15 cellular contexts compared by ENCODE assay signal in the genomic region with DNA sequence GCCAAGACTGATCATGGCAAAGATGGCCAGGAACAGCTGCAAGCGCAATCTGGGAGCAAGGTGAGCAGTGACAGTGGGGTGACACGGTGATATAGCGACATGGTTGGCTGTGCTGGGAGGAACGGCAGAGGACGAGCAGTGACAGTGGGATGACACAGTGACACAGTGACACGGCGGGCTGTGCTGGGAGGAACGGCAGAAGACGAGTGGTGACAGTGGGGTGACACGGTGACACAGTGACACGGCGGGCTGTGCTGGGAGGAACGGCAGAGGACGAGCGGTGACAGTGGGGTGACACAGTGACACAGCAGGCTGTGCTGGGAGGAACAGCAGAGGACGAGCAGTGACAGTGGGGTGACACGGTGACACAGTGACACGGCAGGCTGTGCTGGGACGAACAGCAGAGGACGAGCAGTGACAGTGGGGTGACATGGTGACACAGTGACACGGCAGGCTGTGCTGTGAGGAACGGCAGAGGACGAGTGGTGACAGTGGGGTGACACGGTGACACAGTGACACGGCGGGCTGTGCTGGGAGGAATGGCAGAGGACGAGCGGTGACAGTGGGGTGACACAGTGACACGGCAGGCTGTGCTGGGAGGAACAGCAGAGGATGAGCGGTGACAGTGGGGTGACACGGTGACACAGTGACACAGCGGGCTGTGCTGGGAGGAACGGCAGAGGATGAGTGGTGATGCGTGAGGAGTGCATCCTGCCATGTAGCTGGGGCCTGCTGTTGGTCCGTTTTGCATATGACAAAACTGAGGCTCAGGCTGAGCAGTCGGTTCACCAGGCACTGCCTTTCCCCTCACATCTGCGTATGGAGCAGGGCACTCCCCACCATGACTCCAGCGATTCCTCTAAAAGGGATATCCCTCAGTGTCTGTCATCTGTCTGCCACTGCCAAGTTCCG. TPM values are rescaled to one million over a fixed set of nuclear protein-coding genes. Genes with fewer than 3 reads are reported as not detected.
A peak's percentile ranks its signal among the peaks of the same experiment; 100 is the strongest.
DNase-seq lines count a peak whose midpoint lies in the region; ATAC-seq and TF ChIP-seq lines count a peak whose summit lies in the region.
"Had no signal": no experiment of that assay in that cellular context is flagged by ENCODE, and none has a peak within 500 bp of the region (broad histone marks: within the 10 kb centered on the region; RNA-seq: fewer than 3 reads in every experiment).

No MANE protein-coding gene starts in this region.

- TF ChIP-seq CTCF in natural killer cell (IDR thresholded peaks at IDR 0.05) (no peak), chondrocyte (IDR thresholded peaks at IDR 0.05) (no peak)

- no peak overlapping the region for H3K4me3 Mint-ChIP-seq in activated naive CD4-positive, alpha-beta T cell treated with anti-CD3 and anti-CD28 coated beads, Interleukin-2, amount 10 ng/mL, durations not matched to agents 7 days and 5 days
- H3K4me3 Mint-ChIP-seq in activated naive CD8-positive, alpha-beta T cell = peak overlapping the region; percentile 58
- H3K4me3 Mint-ChIP-seq in natural killer cell = no peak overlapping the region
- no peak overlapping the region for H3K4me3 Mint-ChIP-seq in chondrocyte (ENCODE audit: unreplicated experiment)

- H3K9me3 Mint-ChIP-seq in activated naive CD4-positive, alpha-beta T cell treated with anti-CD3 and anti-CD28 coated beads, Interleukin-2, amount 10 ng/mL, durations not matched to agents 7 days and 5 days = no peaks in the 10 kb centered on the region
- H3K9me3 Mint-ChIP-seq in activated naive CD8-positive, alpha-beta T cell (ENCODE audit: low read depth) = no peaks in the 10 kb centered on the region
- H3K9me3 Mint-ChIP-seq in natural killer cell (no peaks in the 10 kb centered on the region), chondrocyte (ENCODE audit: low read depth) (peaks cover 14% of the 10 kb centered on the region)

- intact Hi-C loops in natural killer cell (cut with micrococcal nuclease) = no loop called here

- peaks cover 13% of the 10 kb centered on the region for H3K4me1 Mint-ChIP-seq in activated naive CD4-positive, alpha-beta T cell treated with anti-CD3 and anti-CD28 coated beads, Interleukin-2, amount 10 ng/mL, durations not matched to agents 7 days and 5 days
- H3K4me1 Mint-ChIP-seq in activated naive CD8-positive, alpha-beta T cell (ENCODE audit: low read depth) = peaks cover 45% of the 10 kb centered on the region
- H3K4me1 Mint-ChIP-seq in natural killer cell (peaks cover 6 to 20% of the 10 kb centered on the region in 2 donors), chondrocyte (ENCODE audit: low read depth) (no peaks in the 10 kb centered on the region)

- peaks cover 24% of the 10 kb centered on the region for H3K27me3 Mint-ChIP-seq in activated naive CD4-positive, alpha-beta T cell treated with anti-CD3 and anti-CD28 coated beads, Interleukin-2, amount 10 ng/mL, durations not matched to agents 7 days and 5 days
- no peaks in the 10 kb centered on the region for H3K27me3 Mint-ChIP-seq in activated naive CD8-positive, alpha-beta T cell
- H3K27me3 Mint-ChIP-seq in natural killer cell (ENCODE audit: low read depth in 2 of 2) = no peaks in the 10 kb centered on the region
- H3K27me3 Mint-ChIP-seq in chondrocyte (ENCODE audit: low read depth) = peaks cover 8% of the 10 kb centered on the region

- no peaks in the 10 kb centered on the region for H3K36me3 Mint-ChIP-seq in activated naive CD4-positive, alpha-beta T cell treated with anti-CD3 and anti-CD28 coated beads, Interleukin-2, amount 10 ng/mL, durations not matched to agents 7 days and 5 days
- H3K36me3 Mint-ChIP-seq in activated naive CD8-positive, alpha-beta T cell = peaks cover 2% of the 10 kb centered on the region
- peaks cover 5% of the 10 kb centered on the region for H3K36me3 Mint-ChIP-seq in natural killer cell
- peaks cover 13% of the 10 kb centered on the region for H3K36me3 Mint-ChIP-seq in chondrocyte (ENCODE audit: low read depth)

- CTCF ChIA-PET in activated naive CD4-positive, alpha-beta T cell treated with anti-CD3 and anti-CD28 coated beads, Interleukin-2, amount 10 ng/mL, durations not matched to agents 7 days and 5 days (lab: Charles Lee) = no interaction called here

- no peak for DNase-seq in activated naive CD4-positive, alpha-beta T cell treated with anti-CD3 and anti-CD28 coated beads, Interleukin-2, amount 10 ng/mL, durations not matched to agents 7 days and 5 days
- DNase-seq in activated naive CD4-positive, alpha-beta T cell treated with Interleukin-2 at 50 U/mL for 16 hours = no peak
- no peak for DNase-seq in natural killer cell
- DNase-seq in SKM-1 (lab: John Stamatoyannopoulos, UW; ENCODE audit: unreplicated experiment) = no peak
- DNase-seq in SKM-1 treated with dmso at 0.1 percent for 144 hours (lab: John Stamatoyannopoulos, UW; ENCODE audit: unreplicated experiment) = no peak
- DNase-seq in chondrocyte (ENCODE audit: low spot score) = no peak
- DNase-seq: amygdala, colonic mucosa, KG1, left ventricle myocardium superior, NCI-H526, T-helper 1 cell, thyroid gland had no signal

- ATAC-seq in natural killer cell (no peak), HG02885 (IDR thresholded peaks at IDR 0.05; ENCODE audit: poor library complexity, unreplicated experiment) (no peak)

- peak overlapping the region; percentile 60 for H3K27ac Mint-ChIP-seq in activated naive CD4-positive, alpha-beta T cell treated with anti-CD3 and anti-CD28 coated beads, Interleukin-2, amount 10 ng/mL, durations not matched to agents 7 days and 5 days
- H3K27ac Mint-ChIP-seq in activated naive CD8-positive, alpha-beta T cell = peak overlapping the region; percentile 37
- H3K27ac Mint-ChIP-seq in natural killer cell (peak overlapping the region; percentile 41 to 65), chondrocyte (ENCODE audit: unreplicated experiment) (no peak overlapping the region)

RNA-seq across cellular contexts. Expression of a gene that starts 36.0 kb away (rescaled TPM):
- total RNA-seq in natural killer cell (100 to 1,000 TPM; 141 to 172 (median 166) TPM), chondrocyte (80.3 to 114 TPM (median 82.7 TPM) in 3 replicates)

RNA-seq across cellular contexts. Expression of a gene that starts 55.9 kb away (rescaled TPM):
- total RNA-seq in natural killer cell (10 to 100 TPM; 38.0 to 50.3 (median 49.4) TPM), chondrocyte (8.6 to 12.5 TPM (median 10.0 TPM) in 3 replicates)

RNA-seq across cellular contexts. Expression of a gene that starts 55.9 kb away (rescaled TPM):
- total RNA-seq in natural killer cell (1 to 10 TPM; 2.6 to 6.9 (median 3.3) TPM), chondrocyte (3.8 to 9.1 TPM (median 5.5 TPM) in 3 replicates)
